Comparison of ENCODE assay signal across 23 cellular contexts in the genomic region with DNA sequence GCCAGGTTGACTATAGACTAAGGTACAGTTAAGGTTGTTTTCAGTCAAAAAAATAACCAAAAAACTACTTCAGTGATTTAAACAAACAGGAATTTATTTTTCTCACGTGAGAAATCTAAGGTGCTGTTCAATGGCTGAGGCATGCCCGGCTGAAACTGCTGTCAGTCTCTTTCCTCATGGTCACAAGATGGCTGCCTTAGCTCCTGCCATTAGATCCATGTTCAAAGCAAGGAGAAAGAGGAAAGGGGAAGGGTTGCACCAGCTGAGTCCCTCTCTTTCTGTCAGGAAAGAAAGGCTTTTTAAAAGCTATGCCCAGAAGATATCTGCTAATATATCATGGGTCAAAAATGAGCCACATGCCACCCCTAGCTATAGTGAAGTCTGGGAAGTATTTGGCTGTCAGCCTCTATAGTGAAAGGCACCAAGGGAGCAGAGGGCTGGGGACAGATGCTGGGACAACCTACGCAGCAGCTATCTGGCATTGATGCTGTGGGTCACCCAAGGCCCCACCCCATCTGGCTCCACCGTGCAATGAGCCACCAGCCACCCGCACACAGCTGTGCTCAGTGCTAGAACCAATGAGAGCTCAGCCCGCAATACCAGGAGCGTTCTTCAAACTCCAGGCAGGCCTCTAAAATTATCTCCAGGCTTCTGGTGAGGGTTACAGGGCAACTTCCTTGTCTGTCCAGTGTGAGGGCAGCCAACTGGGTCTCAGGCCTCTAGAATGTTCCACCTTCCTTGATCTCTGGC.
"Had no signal": no experiment of that assay in that cellular context is flagged by ENCODE, and none has a peak within 500 bp of the region (broad histone marks: within the 10 kb centered on the region; RNA-seq: fewer than 3 reads in every experiment).

No MANE protein-coding gene starts in this region.

- H3K27ac ChIP-seq: dorsolateral prefrontal cortex, epithelial cell of prostate, foreskin keratinocyte, gastroesophageal sphincter, heart left ventricle, hepatocyte, pancreas, right lobe of liver, stomach, thyroid gland had no signal

- H3K4me3 ChIP-seq: dorsolateral prefrontal cortex, gastroesophageal sphincter, heart left ventricle, hepatocyte, pancreas, right lobe of liver, stomach, thyroid gland had no signal

- H3K9me3 ChIP-seq: pancreas, right lobe of liver, stomach, thyroid gland had no signal

- ATAC-seq: esophagus mucosa; foreskin keratinocyte; gastroesophageal sphincter; heart left ventricle; left lobe of liver; naive thymus-derived CD8-positive, alpha-beta T cell; pancreas; right lobe of liver; stimulated activated effector memory CD8-positive, alpha-beta T cell treated with anti-CD3 and anti-CD28 coated beads, Interleukin-12 subunit alpha, Interleukin-12 subunit beta, amount 100 ng/mL, for 72 hours had no signal

- H3K36me3 ChIP-seq: gastroesophageal sphincter, heart left ventricle, pancreas, right lobe of liver, stomach, thyroid gland had no signal

- H3K79me2 ChIP-seq: hepatocyte had no signal

- H2AFZ ChIP-seq: hepatocyte had no signal

- H3K4me2 ChIP-seq: hepatocyte had no signal

- H3K4me1 ChIP-seq: foreskin keratinocyte, pancreas, right lobe of liver had no signal

- H3K27me3 ChIP-seq: right lobe of liver, thyroid gland had no signal

- DNase-seq: dorsolateral prefrontal cortex; effector CD4-positive, alpha-beta T cell; foreskin keratinocyte; mammary epithelial cell; mesendoderm; midbrain; naive thymus-derived CD8-positive, alpha-beta T cell; nephron progenitor cell; nucleus accumbens; pancreas; right lobe of liver; stimulated activated CD4-positive, alpha-beta T cell treated with anti-CD3 and anti-CD28 coated beads, Interleukin-2, amount 100 ng/mL, for 24 hours; stimulated activated CD4-positive, alpha-beta T cell treated with anti-CD3 and anti-CD28 coated beads, Interleukin-4, amount 100 ng/mL, for 24 hours; stimulated activated naive CD4-positive, alpha-beta T cell treated with Interleukin-2 at 50 U/mL for 16 hours; stomach had no signal
